18 cellular contexts compared by ENCODE assay signal in genomic region chr7:1085910-1086421, GRCh38. TPM values are rescaled to one million over a fixed set of nuclear protein-coding genes. Genes with fewer than 3 reads are reported as not detected.
DNase-seq lines count a peak whose midpoint lies in the region; ATAC-seq and TF ChIP-seq lines count a peak whose summit lies in the region.
"Had no signal": no experiment of that assay in that cellular context is flagged by ENCODE, and none has a peak within 500 bp of the region (broad histone marks: within the 10 kb centered on the region; RNA-seq: fewer than 3 reads in every experiment).

No MANE protein-coding gene starts in this region.

- H3K79me2 ChIP-seq in GM23248 (ENCODE audit: insufficient read depth): no peaks in the 10 kb centered on the region

- ATAC-seq in left lung: no peak

- H3K9me3 ChIP-seq in GM23248 (ENCODE audit: low read depth): no peaks in the 10 kb centered on the region
- no peaks in the 10 kb centered on the region for H3K9me3 ChIP-seq in left lung
- H3K9me3 ChIP-seq: A549, gastrocnemius medialis, MG63, tibial nerve had no signal

- H3K9me2 ChIP-seq in GM23248 (ENCODE audit: insufficient read depth): no peaks in the 10 kb centered on the region

- H3K27me3 ChIP-seq in GM23248 (replicated peaks; ENCODE audit: insufficient read depth): no peaks in the 10 kb centered on the region
- H3K27me3 ChIP-seq in left lung: no peaks in the 10 kb centered on the region
- H3K27me3 ChIP-seq: gastrocnemius medialis, MG63, tibial nerve had no signal

- H3K36me3 ChIP-seq in GM23248 (ENCODE audit: low read depth): no peaks in the 10 kb centered on the region
- no peaks in the 10 kb centered on the region for H3K36me3 ChIP-seq in left lung
- H3K36me3 ChIP-seq: gastrocnemius medialis, MG63 had no signal

- TF ChIP-seq CTCF in left lung (IDR thresholded peaks at IDR 0.05) (no peak), lower leg skin (IDR thresholded peaks at IDR 0.05) (no peak)

- no peak overlapping the region for H2AFZ ChIP-seq in GM23248

- H3K4me2 ChIP-seq in GM23248 (ENCODE audit: unreplicated experiment): peak overlapping the region; percentile 96

- intact Hi-C loops in left lung (cut with DNase I) (loop anchor here in 1 of 2 donors (10.0 kb wide), 1 partner anchor 89 kb away; no protein-coding TSS in a partner anchor), lower leg skin (cut with DNase I; ENCODE audit: low total_unique reads) (no loop called here)

- no peak for TF ChIP-seq POLR2A in lower leg skin (IDR thresholded peaks at IDR 0.05)

- no peak overlapping the region for H3K4me3 ChIP-seq in GM23248
- no peak overlapping the region for H3K4me3 ChIP-seq in left lung
- no peak overlapping the region for H3K4me3 ChIP-seq in lower leg skin (ENCODE audit: low read depth, poor library complexity, severe bottlenecking)

- in situ Hi-C loops in GM23248 (cut with MboI): no loop called here

- no peak overlapping the region for H3K9ac ChIP-seq in GM23248

- H4K20me1 ChIP-seq in GM23248 (ENCODE audit: insufficient read depth): no peaks in the 10 kb centered on the region

- peak; percentile 33 for DNase-seq in AG08395 (ENCODE audit: low spot score)
- peak; percentile 64 for DNase-seq in GM23248
- DNase-seq in left lung: no peak
- no peak for DNase-seq in activated CD8-positive, alpha-beta memory T cell treated with anti-CD3 and anti-CD28 coated beads for 24 hours
- DNase-seq in lower leg skin (ENCODE audit: low spot score in 2 of 2): no peak
- DNase-seq in cerebellum (ENCODE audit: low spot score): no peak
- no peak for DNase-seq in SKM-1 treated with dmso at 0.1 percent for 144 hours (lab: John Stamatoyannopoulos, UW; ENCODE audit: unreplicated experiment)
- DNase-seq: activated CD4-positive, alpha-beta T cell treated with anti-CD3 and anti-CD28 coated beads, Interleukin-2, amount 10 ng/mL, durations not matched to agents 7 days and 5 days; activated naive CD8-positive, alpha-beta T cell treated with anti-CD3 and anti-CD28 coated beads, Interleukin-2, amount 10 ng/mL, durations not matched to agents 7 days and 5 days; central memory CD4-positive, alpha-beta T cell; gastrocnemius medialis; NCI-H187; right cardiac atrium had no signal

- WGBS in GM23248 (ENCODE audit: low coverage in 1 of 2, low lambda C conversion rate in 2 of 2, missing lambda C conversion rate in 2 of 2), 2 experiments: 90% methylated on average over 11 of the region's 11 CpGs
- 64 to 75% methylated on average over 11 of the region's 11 CpGs for WGBS in lower leg skin, 2 donors

- H3K27ac ChIP-seq in GM23248: peak overlapping the region; percentile 71
- peak overlapping the region; percentile 65 for H3K27ac ChIP-seq in angular gyrus (ENCODE audit: low read depth, low read length)
- H3K27ac ChIP-seq in left lung: peak overlapping the region; percentile 34 to 65

- H3K4me1 ChIP-seq in GM23248 (ENCODE audit: insufficient read depth) (peaks cover 34% of the 10 kb centered on the region), left lung (peaks cover 14 to 50% of the 10 kb centered on the region in 2 donors)

- peaks cover 27% of the 10 kb centered on the region for H3F3A ChIP-seq in GM23248 (ENCODE audit: insufficient read depth)

RNA-seq across cellular contexts. Expression of gene GPER1, which starts 1.9 kb away (rescaled TPM):
- total RNA-seq in GM23248 (2014; rRNA removed; shearing (Covaris generic)): 3.4 and 6.7 TPM in 2 replicates
- polyA plus RNA-seq in GM23248 (2016; fragmentation: Nextera tagmentation; extraction: Ambion mirVana): 5.6 and 6.7 TPM in 2 replicates
- total RNA-seq in left lung: 10 to 100 TPM in 1 of 2 donors, 1 to 10 TPM in 1; 8.1 to 11.6 TPM
- total RNA-seq in lower leg skin: 1 to 10 TPM; 1.1 to 4.5 (median 3.1) TPM
- 0.73 TPM for total RNA-seq in cerebellum
- polyA plus RNA-seq: neural cell had no signal

RNA-seq across cellular contexts. Expression of gene GPR146, which starts 41.6 kb away (rescaled TPM):
- 9.7 and 10.2 TPM in 2 replicates for total RNA-seq in GM23248 (2014; rRNA removed; shearing (Covaris generic))
- 4.3 and 5.1 TPM in 2 replicates for polyA plus RNA-seq in GM23248 (2016; fragmentation: Nextera tagmentation; extraction: Ambion mirVana)
- total RNA-seq in left lung (10 to 100 TPM; 16.7 to 18.9 TPM), lower leg skin (10 to 100 TPM; 26.9 to 61.7 (median 39.0) TPM), cerebellum (2.7 TPM)
- polyA plus RNA-seq: neural cell had no signal

Comparison
In these comparisons a context has a peak if more than half of its experiments do, and no peak if none do; other contexts are left out.
1. DNase-seq: peak in AG08395 (single experiment) and GM23248 (single experiment); none in left lung (0 of 2), activated CD8-positive, alpha-beta memory T cell treated with anti-CD3 and anti-CD28 coated beads for 24 hours (single experiment), lower leg skin (0 of 2), cerebellum (single experiment) and SKM-1 treated with dmso at 0.1 percent for 144 hours (single experiment).
2. Peak in every context shown above with its lines, with median percentiles within 50 percentile points of each other: H3K27ac ChIP-seq.